Comparison of ENCODE assay signal across 1 cellular context in genomic region chr10:118436742-118437141, GRCh38.
TF ChIP-seq lines count a peak whose summit lies in the region.

No MANE protein-coding gene starts in this region.

TF ChIP-seq in HepG2, 621 proteins besides CTCF, POLR2A, EP300 and RAD21 (continued from another document):
- TF ChIP-seq HNF1B (CRISPR knock-in tag; IDR thresholded peaks at IDR 0.05): no peak
- peak; percentile 89 for TF ChIP-seq ATF7 (IDR thresholded peaks at IDR 0.05)
- no peak for TF ChIP-seq ATF7 (CRISPR knock-in tag; IDR thresholded peaks at IDR 0.05)
TF ChIP-seq in HepG2: peak in this region for 1.
